ENCODE assay signal across 8 cellular contexts in genomic region chr19:44955500-44956439, GRCh38. TPM values are rescaled to one million over a fixed set of nuclear protein-coding genes. Genes with fewer than 3 reads are reported as not detected.
DNase-seq lines count a peak whose midpoint lies in the region; ATAC-seq, FAIRE-seq and TF ChIP-seq lines count a peak whose summit lies in the region.

No MANE protein-coding gene starts in this region.

- WGBS in H1 (ENCODE audit: extremely low coverage in 1 of 2, insufficient coverage in 1 of 2, insufficient read length in 1 of 2, insufficient replicate concordance in 2 of 2, low coverage in 1 of 2, low lambda C conversion rate in 2 of 2, missing lambda C conversion rate in 1 of 2), 2 experiments: 23% methylated on average over 16 of the region's 40 CpGs; no CpG with 5 or more reads in 1 of the 2 experiments

- POLR2A ChIA-PET in PC-3 (lab: Charles Lee; ENCODE audit: unreplicated experiment) (no interaction called here), H1 (lab: Charles Lee; ENCODE audit: partially characterized antibody) (interaction anchor here (0.6 to 11.6 kb wide), 15 partner anchors 10 to 137 kb away, joined by 3 to 121 read pairs (median 7); partner anchors contain the start of genes APOC2, APOE, PPP1R37 and RELB)
- POLR2A ChIA-PET in naive thymus-derived CD4-positive, alpha-beta T cell (lab: Charles Lee): interaction anchor here (1.1 to 1.8 kb wide), 4 partner anchors 45 to 136 kb away, joined by 3 to 12 read pairs (median 6); partner anchors contain the start of genes PPP1R37, RELB and TOMM40

- no peak overlapping the region for H3K18ac ChIP-seq in H1 (ENCODE audit: extremely low read depth, low read length)

- peak overlapping the region; percentile 35; the same call in 1 of the 2 replicates for H2BK5ac ChIP-seq in H1 (ENCODE audit: low read depth, low read length)

- H4K8ac ChIP-seq in H1 (ENCODE audit: extremely low read depth, insufficient read depth, low read length): peak overlapping the region; percentile 86

- no peak overlapping the region for H2BK15ac ChIP-seq in H1 (ENCODE audit: low read length)

- no peak overlapping the region for H2BK12ac ChIP-seq in H1 (ENCODE audit: low read depth, low read length)

- FAIRE-seq in H1 (lab: Jason Lieb, UNC): no peak

- H2AK5ac ChIP-seq in H1 (ENCODE audit: low read depth, low read length): 0 out of 2 replicates have a peak overlapping the region, but pooled peaks have one; percentile 16

- H3K27me3 ChIP-seq in BE2C (no peaks in the 10 kb centered on the region), PC-3 (ENCODE audit: low read length) (no peaks in the 10 kb centered on the region), H1 (replicated peaks in 1 of 4; ENCODE audit: control insufficient read depth in 3 of 4, extremely low read depth in 1 of 4, insufficient read depth in 3 of 4, low read length in 3 of 4) (no peaks in the 10 kb centered on the region)
- no peaks in the 10 kb centered on the region for H3K27me3 ChIP-seq in naive thymus-derived CD4-positive, alpha-beta T cell (ENCODE audit: control insufficient read depth in 2 of 2, insufficient read depth in 2 of 2, low read length in 2 of 2)

- H3K36me3 Mint-ChIP-seq in naive thymus-derived CD4-positive, alpha-beta T cell: peaks cover 0 to 6% (median 0%) of the 10 kb centered on the region in 5 donors

- H2BK20ac ChIP-seq in H1 (ENCODE audit: low read length): no peak overlapping the region

- no peak for TF ChIP-seq RAD21 in H1 (IDR thresholded peaks at IDR 0.05 in 1 of 2, conservative IDR thresholded peaks at IDR 0.05 in 1 of 2; ENCODE audit: low read depth in 2 of 2, low read length in 2 of 2)

- no peak; a peak in 1 of 3 replicates for TF ChIP-seq POLR2A in H1 (IDR thresholded peaks at IDR 0.05; ENCODE audit: control extremely low read depth in 1 of 2, low read depth in 2 of 2, low read length in 2 of 2)

- H2BK120ac ChIP-seq in H1 (replicated peaks; ENCODE audit: low read depth, low read length): no peak overlapping the region

- peaks cover 32 to 68% (median 61%) of the 10 kb centered on the region in 7 donors for H3K4me1 Mint-ChIP-seq in naive thymus-derived CD4-positive, alpha-beta T cell

- H3K56ac ChIP-seq in H1 (replicated peaks; ENCODE audit: insufficient read length, low read depth, low read length): no peak overlapping the region

- peak overlapping the region; percentile 90 to 99 (median 98) for H3K4me3 Mint-ChIP-seq in naive thymus-derived CD4-positive, alpha-beta T cell

- CTCF ChIA-PET in PC-3 (lab: Charles Lee): interaction anchor here (0.5 kb wide), 1 partner anchor 952 kb away, joined by 4 read pairs; no protein-coding TSS in a partner anchor
- CTCF ChIA-PET in H1 (lab: Charles Lee; ENCODE audit: partially characterized antibody): interaction anchor here (0.6 to 4.2 kb wide), 3 partner anchors 33 to 104 kb away, joined by 3 to 17 read pairs (median 3); no protein-coding TSS in a partner anchor
- CTCF ChIA-PET in naive thymus-derived CD4-positive, alpha-beta T cell (lab: Charles Lee): no interaction called here

- peaks cover 0 to 8% (median 0%) of the 10 kb centered on the region in 11 donors for H3K9me3 Mint-ChIP-seq in naive thymus-derived CD4-positive, alpha-beta T cell

- H3K9ac ChIP-seq in PC-3 (ENCODE audit: low read length): peak overlapping the region; percentile 97
- peak overlapping the region; percentile 82 to 97 (median 88) for H3K9ac ChIP-seq in H1 (replicated peaks in 1 of 4; ENCODE audit: extremely low read depth in 1 of 4, low read depth in 3 of 4, low read length in 3 of 4)

- H3K14ac ChIP-seq in H1 (ENCODE audit: insufficient read length): no peak overlapping the region

- H4K20me1 ChIP-seq in PC-3 (ENCODE audit: low read length): peaks cover 22% of the 10 kb centered on the region; the same call in 1 of the 2 replicates
- H4K20me1 ChIP-seq in H1 (replicated peaks in 1 of 2; ENCODE audit: control insufficient read depth in 1 of 2, insufficient read depth in 2 of 2, low read length in 2 of 2): peaks cover 6 to 26% of the 10 kb centered on the region in 2 experiments

- no peak overlapping the region for H3K23ac ChIP-seq in H1 (ENCODE audit: insufficient read length)

- peak overlapping the region; percentile 82 to 99 (median 97) for H3K27ac Mint-ChIP-seq in naive thymus-derived CD4-positive, alpha-beta T cell

- H3K79me2 ChIP-seq in PC-3 (ENCODE audit: low read length) (peaks cover 56% of the 10 kb centered on the region), H1 (ENCODE audit: control insufficient read depth in 1 of 2, insufficient read depth in 2 of 2, low read length in 2 of 2) (peaks cover 31 to 57% of the 10 kb centered on the region in 2 experiments)

- H3K27ac ChIP-seq in PC-3 (ENCODE audit: low read length): no peak overlapping the region
- peak overlapping the region; percentile 35; the same call in 1 of the 2 replicates for H3K27ac ChIP-seq in H1 (ENCODE audit: low read depth, low read length)
- peak overlapping the region; percentile 92 for H3K27ac ChIP-seq in naive thymus-derived CD4-positive, alpha-beta T cell (ENCODE audit: low read depth, low read length)

- H4K91ac ChIP-seq in H1 (replicated peaks; ENCODE audit: insufficient read length, low read length): no peak overlapping the region

- intact Hi-C loops in PC-3 (cut with micrococcal nuclease): no loop called here
- intact Hi-C loops in naive thymus-derived CD4-positive, alpha-beta T cell (cut with micrococcal nuclease): loop anchor here (1.0 to 5.0 kb wide), 12 partner anchors 41 to 737 kb away; partner anchors contain the start of genes BLOC1S3 (in 2 of the 2), RELB (in 2 of the 2), TRAPPC6A (in 2 of the 2) and APOC1 (in 1 of the 2)

- H3K4me1 ChIP-seq in BE2C (no peaks in the 10 kb centered on the region), PC-3 (ENCODE audit: insufficient read depth, low read length) (peaks cover 11% of the 10 kb centered on the region; the same call in 1 of the 2 replicates), H1 (replicated peaks in 1 of 4; ENCODE audit: control insufficient read depth in 3 of 4, insufficient read depth in 4 of 4, low read length in 3 of 4) (peaks cover 0 to 7% (median 6%) of the 10 kb centered on the region in 4 experiments; a peak in 6 of 7 replicates)
- H3K4me1 ChIP-seq in naive thymus-derived CD4-positive, alpha-beta T cell (ENCODE audit: control insufficient read depth in 2 of 2, insufficient read depth in 2 of 2, low read length in 2 of 2): peaks cover 12 to 24% of the 10 kb centered on the region in 2 donors

- TF ChIP-seq CTCF in BE2C (IDR thresholded peaks at IDR 0.05; ENCODE audit: low read depth, low read length) (no peak), PC-3 (conservative IDR thresholded peaks at IDR 0.05; ENCODE audit: low read depth, low read length) (no peak), H1 (IDR thresholded peaks at IDR 0.05; ENCODE audit: control extremely low read depth in 1 of 3, insufficient read depth in 1 of 3, low read depth in 1 of 3, low read length in 3 of 3) (no peak), GM20000 (IDR thresholded peaks at IDR 0.05; ENCODE audit: extremely low read depth, missing control alignments) (no peak)

- peaks cover 24% of the 10 kb centered on the region for H3K79me1 ChIP-seq in H1 (ENCODE audit: low read depth, low read length)

- H3K9me2 ChIP-seq in PC-3 (replicated peaks; ENCODE audit: low read length): no peaks in the 10 kb centered on the region

- no peaks in the 10 kb centered on the region for H3F3A ChIP-seq in PC-3 (ENCODE audit: low read length, unreplicated experiment)

- H2AFZ ChIP-seq in PC-3 (ENCODE audit: low read length) (no peak overlapping the region), H1 (ENCODE audit: low read length) (no peak overlapping the region)

- H3K4me2 ChIP-seq in PC-3 (ENCODE audit: low read length) (peak overlapping the region; percentile 89), H1 (ENCODE audit: insufficient read depth in 1 of 2, low read depth in 2 of 2, low read length in 2 of 2) (peak overlapping the region; percentile 78 to 84)

- no peak overlapping the region for H4K5ac ChIP-seq in H1 (ENCODE audit: insufficient read length, low read depth, low read length)

- H3K9me3 ChIP-seq in BE2C (no peaks in the 10 kb centered on the region), PC-3 (ENCODE audit: low read length) (no peaks in the 10 kb centered on the region), H1 (ENCODE audit: insufficient read depth in 2 of 2, low read depth in 1 of 2, low read length in 1 of 2) (no peaks in the 10 kb centered on the region)
- H3K9me3 ChIP-seq in naive thymus-derived CD4-positive, alpha-beta T cell (ENCODE audit: control insufficient read depth in 2 of 3, low read length in 3 of 3): no peaks in the 10 kb centered on the region

- H3K36me3 ChIP-seq in BE2C: peaks cover 4% of the 10 kb centered on the region; the same call in 1 of the 2 replicates
- peaks cover 6% of the 10 kb centered on the region; the same call in 1 of the 2 replicates for H3K36me3 ChIP-seq in PC-3 (ENCODE audit: low read depth, low read length)
- H3K36me3 ChIP-seq in H1 (ENCODE audit: control insufficient read depth in 2 of 4, insufficient read depth in 4 of 4, low read length in 3 of 4): peaks cover 0 to 2% (median 0%) of the 10 kb centered on the region in 4 experiments; a peak in 1 of 8 replicates
- H3K36me3 ChIP-seq in naive thymus-derived CD4-positive, alpha-beta T cell (ENCODE audit: control insufficient read depth in 2 of 3, insufficient read depth in 3 of 3, low read length in 3 of 3): peaks cover 0 to 22% (median 5%) of the 10 kb centered on the region in 3 experiments

- DNase-seq in BE2C: no peak
- no peak for DNase-seq in PC-3
- DNase-seq in H1 (ENCODE audit: low read depth in 1 of 2, low spot score in 2 of 2): no peak
- peak in 1 of 9 donors; percentile 3 for DNase-seq in naive thymus-derived CD4-positive, alpha-beta T cell
- no peak for DNase-seq in stimulated activated naive CD4-positive, alpha-beta T cell (lab: John Stamatoyannopoulos, UW)
- no peak for DNase-seq in AG08396 (ENCODE audit: low spot score)
- no peak for DNase-seq in GM20000 (ENCODE audit: low spot score)

- TF ChIP-seq EP300 in H1 (IDR thresholded peaks at IDR 0.05; ENCODE audit: borderline replicate concordance in 1 of 2, low read depth in 2 of 2, low read length in 2 of 2): no peak

- H3K4ac ChIP-seq in H1 (replicated peaks; ENCODE audit: insufficient read length, low read depth, low read length): no peak overlapping the region

- H3K27me3 Mint-ChIP-seq in naive thymus-derived CD4-positive, alpha-beta T cell: no peaks in the 10 kb centered on the region

- H3K23me2 ChIP-seq in H1 (ENCODE audit: low read depth, low read length): peaks cover 12% of the 10 kb centered on the region; the same call in 1 of the 2 replicates

- peak overlapping the region; percentile 99 for H3K4me3 ChIP-seq in BE2C (ENCODE audit: low read depth, low read length)
- H3K4me3 ChIP-seq in PC-3 (ENCODE audit: low read length): peak overlapping the region; percentile 95
- peak overlapping the region; percentile 68 to 95 (median 86) for H3K4me3 ChIP-seq in H1 (ENCODE audit: extremely low read depth in 1 of 4, insufficient read depth in 2 of 4, low read depth in 3 of 4, low read length in 4 of 4)
- H3K4me3 ChIP-seq in naive thymus-derived CD4-positive, alpha-beta T cell (ENCODE audit: low read length): peak overlapping the region; percentile 92

- TSS peak; percentile 55 for BruUV-seq in PC-3 (replicated peaks; lab: Mats Ljungman, UMichigan)

- ATAC-seq in GM21717 (IDR thresholded peaks at IDR 0.05; ENCODE audit: unreplicated experiment) (peak; percentile 19), PC-3 (peak; percentile 13)
- ATAC-seq in naive thymus-derived CD4-positive, alpha-beta T cell: no peak

RNA-seq across cellular contexts. Expression of gene CLPTM1, which starts 0.6 kb away (rescaled TPM):
- 178 TPM for polyA plus RNA-seq in BE2C (2012; ENCODE audit: insufficient read depth, insufficient read length, low read depth)
- total RNA-seq in PC-3 (2014; rRNA removed): 44.9 and 61.3 TPM in 2 replicates
- 84.8 and 95.8 TPM in 2 replicates for total RNA-seq in H1 (2021; fragmentation: NEBNext Ultra II Directional; extraction: Animal tissue kit (Norgen Biotek cat#: 25700))
- 108 and 140 TPM in 2 replicates for polyA plus RNA-seq in H1 (2011; rRNA removed)
- polyA plus RNA-seq in H1 (2011; cell fraction: cytosol; rRNA removed): 52.8 TPM
- polyA plus RNA-seq in H1 (2011; cell fraction: nucleus; rRNA removed): 188 TPM
- 59.2 to 83.8 TPM (median 78.3 TPM) in 4 replicates for polyA plus RNA-seq in H1 (2012, experiment 1 of 2)
- polyA plus RNA-seq in H1 (2012, experiment 2 of 2): 79.9 TPM
- 131 TPM for polyA plus RNA-seq in H1 (2013, experiment 1 of 2)
- polyA plus RNA-seq in H1 (2013, experiment 2 of 2): 127 TPM
- polyA minus RNA-seq in H1 (2011; rRNA and poly(A)+ RNA removed): 81.2 and 108 TPM in 2 replicates
- 49.5 TPM for polyA minus RNA-seq in H1 (2011; cell fraction: cytosol; rRNA and poly(A)+ RNA removed)
- 46.5 TPM for polyA minus RNA-seq in H1 (2011; cell fraction: nucleus; rRNA and poly(A)+ RNA removed)
- total RNA-seq in naive thymus-derived CD4-positive, alpha-beta T cell: 10 to 100 TPM; 68.4 to 83.3 (median 76.8) TPM
- 10 to 100 TPM; 11.7 to 25.6 TPM for polyA plus RNA-seq in naive thymus-derived CD4-positive, alpha-beta T cell

RNA-seq across cellular contexts. Expression of gene APOC2, which starts 9.9 kb away (rescaled TPM):
- not detected for polyA plus RNA-seq in BE2C (2012; ENCODE audit: insufficient read depth, insufficient read length, low read depth)
- not detected in 2 replicates for total RNA-seq in PC-3 (2014; rRNA removed)
- total RNA-seq in H1 (2021; fragmentation: NEBNext Ultra II Directional; extraction: Animal tissue kit (Norgen Biotek cat#: 25700)): not detected in 2 replicates
- polyA plus RNA-seq in H1 (2011; rRNA removed): not detected in 2 replicates
- not detected for polyA plus RNA-seq in H1 (2011; cell fraction: cytosol; rRNA removed)
- polyA plus RNA-seq in H1 (2011; cell fraction: nucleus; rRNA removed): not detected
- not detected in 4 replicates for polyA plus RNA-seq in H1 (2012, experiment 1 of 2)
- polyA plus RNA-seq in H1 (2012, experiment 2 of 2): not detected
- not detected for polyA plus RNA-seq in H1 (2013, experiment 1 of 2)
- not detected for polyA plus RNA-seq in H1 (2013, experiment 2 of 2)
- not detected in 2 replicates for polyA minus RNA-seq in H1 (2011; rRNA and poly(A)+ RNA removed)
- not detected for polyA minus RNA-seq in H1 (2011; cell fraction: cytosol; rRNA and poly(A)+ RNA removed)
- polyA minus RNA-seq in H1 (2011; cell fraction: nucleus; rRNA and poly(A)+ RNA removed): not detected
- 1 to 10 TPM in 1 of 5 experiments, not detected in 4; 1.7 TPM for total RNA-seq in naive thymus-derived CD4-positive, alpha-beta T cell
- polyA plus RNA-seq in naive thymus-derived CD4-positive, alpha-beta T cell: not detected

RNA-seq across cellular contexts. Expression of gene APOC4, which starts 13.7 kb away (rescaled TPM):
- polyA plus RNA-seq in BE2C (2012; ENCODE audit: insufficient read depth, insufficient read length, low read depth): not detected
- not detected in 2 replicates for total RNA-seq in PC-3 (2014; rRNA removed)
- total RNA-seq in H1 (2021; fragmentation: NEBNext Ultra II Directional; extraction: Animal tissue kit (Norgen Biotek cat#: 25700)): not detected in 2 replicates
- polyA plus RNA-seq in H1 (2011; rRNA removed): not detected in 2 replicates
- polyA plus RNA-seq in H1 (2011; cell fraction: cytosol; rRNA removed): not detected
- polyA plus RNA-seq in H1 (2011; cell fraction: nucleus; rRNA removed): not detected
- polyA plus RNA-seq in H1 (2012, experiment 1 of 2): not detected in 4 replicates
- not detected for polyA plus RNA-seq in H1 (2012, experiment 2 of 2)
- polyA plus RNA-seq in H1 (2013, experiment 1 of 2): not detected
- not detected for polyA plus RNA-seq in H1 (2013, experiment 2 of 2)
- polyA minus RNA-seq in H1 (2011; rRNA and poly(A)+ RNA removed): not detected in 2 replicates
- polyA minus RNA-seq in H1 (2011; cell fraction: cytosol; rRNA and poly(A)+ RNA removed): not detected
- polyA minus RNA-seq in H1 (2011; cell fraction: nucleus; rRNA and poly(A)+ RNA removed): not detected
- total RNA-seq in naive thymus-derived CD4-positive, alpha-beta T cell: not detected
- not detected for polyA plus RNA-seq in naive thymus-derived CD4-positive, alpha-beta T cell

RNA-seq across cellular contexts. Expression of gene APOC1, which starts 41.4 kb away (rescaled TPM):
- 17.4 TPM for polyA plus RNA-seq in BE2C (2012; ENCODE audit: insufficient read depth, insufficient read length, low read depth)
- 2.7 and 3.3 TPM in 2 replicates for total RNA-seq in PC-3 (2014; rRNA removed)
- total RNA-seq in H1 (2021; fragmentation: NEBNext Ultra II Directional; extraction: Animal tissue kit (Norgen Biotek cat#: 25700)): 78.2 and 87.8 TPM in 2 replicates
- polyA plus RNA-seq in H1 (2011; rRNA removed): 55.8 and 93.6 TPM in 2 replicates
- polyA plus RNA-seq in H1 (2011; cell fraction: cytosol; rRNA removed): 47.4 TPM
- 54.5 TPM for polyA plus RNA-seq in H1 (2011; cell fraction: nucleus; rRNA removed)
- 80.3 to 111 TPM (median 99.7 TPM) in 4 replicates for polyA plus RNA-seq in H1 (2012, experiment 1 of 2)
- polyA plus RNA-seq in H1 (2012, experiment 2 of 2): 1,424 TPM
- 476 TPM for polyA plus RNA-seq in H1 (2013, experiment 1 of 2)
- polyA plus RNA-seq in H1 (2013, experiment 2 of 2): 500 TPM
- 11.5 and 19.7 TPM in 2 replicates for polyA minus RNA-seq in H1 (2011; rRNA and poly(A)+ RNA removed)
- polyA minus RNA-seq in H1 (2011; cell fraction: cytosol; rRNA and poly(A)+ RNA removed): 50.2 TPM
- 13.9 TPM for polyA minus RNA-seq in H1 (2011; cell fraction: nucleus; rRNA and poly(A)+ RNA removed)
- total RNA-seq in naive thymus-derived CD4-positive, alpha-beta T cell: 1 to 10 TPM in 2 of 5 experiments, not detected in 3; 1.7 to 5.2 TPM
- not detected for polyA plus RNA-seq in naive thymus-derived CD4-positive, alpha-beta T cell

RNA-seq across cellular contexts. Expression of gene RELB, which starts 45.5 kb away (rescaled TPM):
- polyA plus RNA-seq in BE2C (2012; ENCODE audit: insufficient read depth, insufficient read length, low read depth): 4.6 TPM
- 4.8 and 15.2 TPM in 2 replicates for total RNA-seq in PC-3 (2014; rRNA removed)
- total RNA-seq in H1 (2021; fragmentation: NEBNext Ultra II Directional; extraction: Animal tissue kit (Norgen Biotek cat#: 25700)): 12.5 and 13.1 TPM in 2 replicates
- polyA plus RNA-seq in H1 (2011; rRNA removed): 10.0 and 12.6 TPM in 2 replicates
- 9.7 TPM for polyA plus RNA-seq in H1 (2011; cell fraction: cytosol; rRNA removed)
- 13.6 TPM for polyA plus RNA-seq in H1 (2011; cell fraction: nucleus; rRNA removed)
- 8.9 to 13.6 TPM (median 12.7 TPM) in 4 replicates for polyA plus RNA-seq in H1 (2012, experiment 1 of 2)
- polyA plus RNA-seq in H1 (2012, experiment 2 of 2): 10.1 TPM
- 7.2 TPM for polyA plus RNA-seq in H1 (2013, experiment 1 of 2)
- polyA plus RNA-seq in H1 (2013, experiment 2 of 2): 6.2 TPM
- 3.8 and 6.1 TPM in 2 replicates for polyA minus RNA-seq in H1 (2011; rRNA and poly(A)+ RNA removed)
- polyA minus RNA-seq in H1 (2011; cell fraction: cytosol; rRNA and poly(A)+ RNA removed): 9.6 TPM
- 5.9 TPM for polyA minus RNA-seq in H1 (2011; cell fraction: nucleus; rRNA and poly(A)+ RNA removed)
- 10 to 100 TPM; 30.7 to 87.3 (median 71.3) TPM for total RNA-seq in naive thymus-derived CD4-positive, alpha-beta T cell
- polyA plus RNA-seq in naive thymus-derived CD4-positive, alpha-beta T cell: 10 to 100 TPM; 13.4 to 14.7 TPM
